11 cellular contexts compared by ENCODE assay signal in the genomic region with DNA sequence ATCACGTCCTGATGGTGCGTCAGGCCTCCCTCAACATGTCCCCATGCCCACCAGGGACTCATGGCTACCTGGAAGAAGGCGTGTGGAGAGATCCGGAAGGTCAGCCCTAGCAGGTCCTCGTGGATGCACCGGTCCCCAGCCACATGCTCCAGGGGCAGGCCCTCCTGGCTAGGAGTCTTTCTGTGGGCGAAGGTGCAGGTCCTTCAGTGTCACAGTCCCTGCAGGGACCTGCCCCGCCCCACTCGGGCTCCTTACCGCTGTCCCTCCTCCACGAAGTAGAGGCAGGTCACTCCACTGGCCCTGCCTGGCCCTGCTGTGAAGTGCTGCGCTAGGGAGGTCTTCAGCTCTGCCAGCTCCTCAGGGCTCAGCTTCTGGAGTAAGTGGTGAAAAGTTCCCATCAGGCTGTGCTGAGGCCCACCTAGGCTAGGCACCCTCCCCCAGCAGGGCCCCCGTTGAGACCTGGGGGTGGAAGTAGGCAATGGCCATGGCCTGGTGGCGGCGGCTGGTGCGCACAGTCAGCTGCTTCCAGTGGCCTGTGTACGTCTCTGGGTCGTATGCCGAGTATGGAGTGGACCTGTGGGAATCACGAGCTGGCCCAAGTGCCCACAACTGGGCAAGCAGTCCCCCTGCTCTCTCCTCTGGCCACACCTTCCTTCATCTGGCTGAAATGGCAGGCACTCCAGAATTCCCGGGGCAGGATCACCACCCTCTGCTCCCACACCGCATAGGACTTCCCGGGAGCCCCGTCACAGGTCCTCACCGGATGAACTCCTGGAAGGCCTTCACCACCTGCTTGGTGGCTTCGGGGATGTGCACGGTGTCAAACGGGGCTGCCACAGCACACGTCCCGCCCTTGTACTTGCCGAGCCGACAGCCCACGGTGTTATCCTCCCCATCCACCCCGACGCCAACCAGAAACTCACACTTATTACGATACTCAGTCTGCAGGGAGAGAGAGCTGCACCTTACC. TPM values are rescaled to one million over a fixed set of nuclear protein-coding genes. Genes with fewer than 3 reads are reported as not detected.
DNase-seq lines count a peak whose midpoint lies in the region; ATAC-seq, FAIRE-seq and TF ChIP-seq lines count a peak whose summit lies in the region.
"Had no signal": no experiment of that assay in that cellular context is flagged by ENCODE, and none has a peak within 500 bp of the region (broad histone marks: within the 10 kb centered on the region; RNA-seq: fewer than 3 reads in every experiment).

No MANE protein-coding gene starts in this region.

- peak in 1 of 5 donors; percentile 30 for DNase-seq in CD4-positive, alpha-beta memory T cell
- no peak for DNase-seq in GM12878 (ENCODE audit: low read depth, low spot score)
- DNase-seq in WERI-Rb-1 = no peak
- DNase-seq in hypothalamus (lab: John Stamatoyannopoulos, UW) = no peak
- DNase-seq in HTR-8/SVneo (ENCODE audit: insufficient read length, low spot score) = no peak
- DNase-seq: activated CD4-positive, alpha-beta T cell treated with anti-CD3 and anti-CD28 coated beads, Interleukin-2, amount 50 U/mL, for 48 hours; brain microvascular endothelial cell; NCI-H446 had no signal

- RAD21 ChIA-PET in GM12878 (lab: Charles Lee; ENCODE audit: unreplicated experiment) = no interaction called here

- H3K79me2 ChIP-seq in GM12878 (ENCODE audit: control insufficient read depth, insufficient read depth, low read length) = peaks cover 49% of the 10 kb centered on the region
- H3K79me2 ChIP-seq in neural cell (replicated peaks; ENCODE audit: insufficient read depth, low read length) = peaks cover 34% of the 10 kb centered on the region

- peaks cover 54% of the 10 kb centered on the region for H3K36me3 ChIP-seq in CD4-positive, alpha-beta memory T cell (ENCODE audit: insufficient read depth, low read length)
- H3K36me3 ChIP-seq in GM12878 (ENCODE audit: control insufficient read depth in 2 of 2, insufficient read depth in 2 of 2, low read length in 1 of 2) = peaks cover 33 to 42% of the 10 kb centered on the region in 2 experiments
- peaks cover 6% of the 10 kb centered on the region for H3K36me3 ChIP-seq in neural cell (ENCODE audit: insufficient read depth, low read length)
- H3K36me3 ChIP-seq in WERI-Rb-1 = peaks cover 89% of the 10 kb centered on the region

- no peaks in the 10 kb centered on the region for H3K27me3 Mint-ChIP-seq in CD4-positive, alpha-beta memory T cell
- H3K27me3 Mint-ChIP-seq in IgD-negative memory B cell = no peaks in the 10 kb centered on the region

- H3K27ac ChIP-seq in CD4-positive, alpha-beta memory T cell (ENCODE audit: low read depth, low read length) = peak overlapping the region; percentile 85
- H3K27ac ChIP-seq in GM12878 (ENCODE audit: control insufficient read depth, insufficient read depth) (no peak overlapping the region), neural cell (ENCODE audit: low read length) (no peak overlapping the region), WERI-Rb-1 (no peak overlapping the region)
- H3K27ac ChIP-seq: brain microvascular endothelial cell had no signal

- no peaks in the 10 kb centered on the region for H3F3A ChIP-seq in neural cell (ENCODE audit: insufficient read depth, low read length, poor library complexity, severe bottlenecking)

- in situ Hi-C loops in GM12878 (cut with MboI) = no loop called here

- no TSS peak for BruUV-seq in GM12878 (replicated peaks; lab: Mats Ljungman, UMichigan)

- SMC1A ChIA-PET in GM12878 (lab: Charles Lee; ENCODE audit: uncharacterized antibody, unreplicated experiment) = no interaction called here

- H4K20me1 ChIP-seq in GM12878 (ENCODE audit: control insufficient read depth, insufficient read depth) (0 out of 2 replicates have a peak, but pooled peaks cover 2% of the 10 kb centered on the region), neural cell (ENCODE audit: insufficient read depth) (no peaks in the 10 kb centered on the region)

- H3K9ac ChIP-seq in GM12878 (ENCODE audit: control insufficient read depth, insufficient read depth, low read length) = peak overlapping the region; percentile 91; the same call in 1 of the 2 replicates
- no peak overlapping the region for H3K9ac ChIP-seq in neural cell (ENCODE audit: low read length)

- H3K9me3 ChIP-seq in CD4-positive, alpha-beta memory T cell (ENCODE audit: control insufficient read depth in 1 of 2, low read length in 2 of 2) = no peaks in the 10 kb centered on the region
- H3K9me3 ChIP-seq in GM12878 (replicated peaks; ENCODE audit: control insufficient read depth, insufficient read depth, low read length) (no peaks in the 10 kb centered on the region), neural cell (ENCODE audit: low read length) (no peaks in the 10 kb centered on the region), WERI-Rb-1 (ENCODE audit: severe bottlenecking) (no peaks in the 10 kb centered on the region)

- no peak for TF ChIP-seq RAD21 in GM12878 (IDR thresholded peaks at IDR 0.05; ENCODE audit: insufficient read depth, low read depth, low read length)
- no peak for TF ChIP-seq RAD21 in neural cell (conservative IDR thresholded peaks at IDR 0.05)

- H3K4me3 ChIP-seq in CD4-positive, alpha-beta memory T cell (ENCODE audit: low read length in 2 of 2) = no peak overlapping the region
- H3K4me3 ChIP-seq in GM12878 (peak overlapping the region; percentile 83), neural cell (ENCODE audit: low read length) (no peak overlapping the region), WERI-Rb-1 (ENCODE audit: low read depth, low read length) (no peak overlapping the region)

- WGBS in GM12878 (ENCODE audit: insufficient coverage, insufficient replicate concordance, low lambda C conversion rate, missing lambda C conversion rate) = 96% methylated on average over 34 of the region's 36 CpGs

- CTCF ChIA-PET in CD4-positive, alpha-beta memory T cell (lab: Charles Lee; ENCODE audit: partially characterized antibody) = no interaction called here
- CTCF ChIA-PET in GM12878 (lab: Yijun Ruan, JAX) = no interaction called here

- TF ChIP-seq CTCF in GM12878 (IDR thresholded peaks at IDR 0.05 in 2 of 3, conservative IDR thresholded peaks at IDR 0.05 in 1 of 3; ENCODE audit: control insufficient read depth in 2 of 3, extremely low read depth in 1 of 3, insufficient read depth in 1 of 3, low read depth in 3 of 3, low read length in 3 of 3) (no peak), neural cell (IDR thresholded peaks at IDR 0.05; ENCODE audit: poor library complexity, severe bottlenecking) (no peak), WERI-Rb-1 (IDR thresholded peaks at IDR 0.05; ENCODE audit: low read depth, low read length) (no peak)

- H3K36me3 Mint-ChIP-seq in CD4-positive, alpha-beta memory T cell = peaks cover 7 to 53% of the 10 kb centered on the region in 2 donors
- H3K36me3 Mint-ChIP-seq in IgD-negative memory B cell = no peaks in the 10 kb centered on the region

- H3K9me2 ChIP-seq in neural cell (ENCODE audit: insufficient read depth, low read length) = no peaks in the 10 kb centered on the region

- POLR2A ChIA-PET in CD4-positive, alpha-beta memory T cell (lab: Charles Lee; ENCODE audit: partially characterized antibody) = interaction anchor here (1.5 kb wide), 1 partner anchor 173 kb away, joined by 5 read pairs; a partner anchor contains a TSS
- POLR2A ChIA-PET in GM12878 (lab: Charles Lee) = no interaction called here

- H3K4me1 Mint-ChIP-seq in CD4-positive, alpha-beta memory T cell = peaks cover 17 to 41% (median 27%) of the 10 kb centered on the region in 4 donors
- peaks cover 0 to 20% (median 16%) of the 10 kb centered on the region in 3 donors for H3K4me1 Mint-ChIP-seq in IgD-negative memory B cell

- H3K4me1 ChIP-seq in CD4-positive, alpha-beta memory T cell (ENCODE audit: insufficient read depth, low read length) = peaks cover 33% of the 10 kb centered on the region
- peaks cover 29% of the 10 kb centered on the region for H3K4me1 ChIP-seq in GM12878 (ENCODE audit: control insufficient read depth, insufficient read depth, low read length)

- H3K9me3 Mint-ChIP-seq in CD4-positive, alpha-beta memory T cell = no peaks in the 10 kb centered on the region
- H3K9me3 Mint-ChIP-seq in IgD-negative memory B cell = no peaks in the 10 kb centered on the region

- TF ChIP-seq EP300 in GM12878 (IDR thresholded peaks at IDR 0.05; ENCODE audit: borderline replicate concordance in 1 of 2, control insufficient read depth in 1 of 2, low read depth in 2 of 2, low read length in 2 of 2) = no peak
- no peak for TF ChIP-seq EP300 in neural cell (conservative IDR thresholded peaks at IDR 0.05; ENCODE audit: poor library complexity, severe bottlenecking)

- TF ChIP-seq POLR2A in GM12878 (IDR thresholded peaks at IDR 0.05; ENCODE audit: low read depth, low read length) = no peak; the same call in 1 of the 2 replicates

- H3K4me3 Mint-ChIP-seq in CD4-positive, alpha-beta memory T cell = peak overlapping the region in 7 of 8 donors; percentile 22 to 73 (median 67)
- peak overlapping the region in 3 of 4 donors; percentile 55 to 71 (median 63) for H3K4me3 Mint-ChIP-seq in IgD-negative memory B cell

- FAIRE-seq in GM12878 (lab: Jason Lieb, UNC) (no peak), HTR-8/SVneo (lab: Jason Lieb, UNC) (no peak)
- FAIRE-seq: GM18507 had no signal

- no peak for ATAC-seq in GM12878

- H3K4me2 ChIP-seq in GM12878 (ENCODE audit: control insufficient read depth, insufficient read depth) = no peak overlapping the region; the same call in 1 of the 2 replicates
- H3K4me2 ChIP-seq in neural cell (ENCODE audit: low read length) = no peak overlapping the region

- H3K27me3 ChIP-seq in CD4-positive, alpha-beta memory T cell (ENCODE audit: insufficient read depth, low read length) = no peaks in the 10 kb centered on the region
- H3K27me3 ChIP-seq in GM12878 (replicated peaks in 1 of 2; ENCODE audit: control insufficient read depth in 2 of 2, insufficient read depth in 2 of 2, low read length in 1 of 2) = no peaks in the 10 kb centered on the region
- H3K27me3 ChIP-seq in neural cell (ENCODE audit: insufficient read depth, low read depth, low read length) = no peaks in the 10 kb centered on the region
- no peaks in the 10 kb centered on the region for H3K27me3 ChIP-seq in WERI-Rb-1 (ENCODE audit: insufficient read depth, low read depth, severe bottlenecking)
- H3K27me3 ChIP-seq: brain microvascular endothelial cell had no signal

- H2AFZ ChIP-seq in GM12878 (ENCODE audit: control insufficient read depth, low read depth, low read length) (no peak overlapping the region), neural cell (ENCODE audit: low read depth, low read length) (no peak overlapping the region)

- H3K27ac Mint-ChIP-seq in CD4-positive, alpha-beta memory T cell = peak overlapping the region in 6 of 7 donors; percentile 66 to 92 (median 79)
- H3K27ac Mint-ChIP-seq in IgD-negative memory B cell = peak overlapping the region in 1 of 3 donors; percentile 53

- intact Hi-C loops in CD4-positive, alpha-beta memory T cell (cut with micrococcal nuclease) = no loop called here
- intact Hi-C loops in GM12878 (cut with micrococcal nuclease; ENCODE audit: unreplicated experiment) = loop anchor here (5.0 kb wide), 1 partner anchor 142 kb away; no protein-coding TSS in a partner anchor

RNA-seq across cellular contexts. Expression of a gene that starts 1.1 kb away (rescaled TPM):
- 10 to 100 TPM; 61.9 to 67.9 TPM for total RNA-seq in CD4-positive, alpha-beta memory T cell
- 100 to 1,000 TPM in 1 of 2 donors, 10 to 100 TPM in 1; 87.0 to 111 TPM for polyA plus RNA-seq in CD4-positive, alpha-beta memory T cell
- polyA plus RNA-seq in IgD-negative memory B cell (110 TPM), GM12878 (2011; rRNA removed) (207 and 270 TPM in 2 replicates), GM12878 (2014; fragmentation: Illumina TruSeq; extraction: Trizol) (301 and 393 TPM in 2 replicates), GM12878 (2014; fragmentation: Nextera tagmentation; extraction: Ambion mirVana) (100 to 1,000 TPM in 1 of 2 experiments, 10 to 100 TPM in 1; 55.3 to 137 TPM), GM12878 (2014; rRNA removed) (512 and 514 TPM in 2 replicates), GM12878 (2016; fragmentation: Nextera tagmentation; extraction: Ambion mirVana) (100 to 1,000 TPM; 800 to 808 TPM), neural cell (341 and 360 TPM in 2 replicates)
- total RNA-seq in GM12878 (2013; cell fraction: nucleolus; rRNA removed) = 74.7 and 76.8 TPM in 2 replicates
- total RNA-seq in GM12878 (2014; rRNA removed) (415 and 441 TPM in 2 replicates), GM12878 (2014; rRNA removed; fragmentation: Illumina TruSeq; extraction: Trizol) (365 and 396 TPM in 2 replicates), GM12878 (2021) (378 and 379 TPM in 2 replicates)
- polyA plus RNA-seq in GM12878 (2011; ENCODE audit: low read depth) = 113 TPM
- polyA plus RNA-seq in GM12878 (2011; cell fraction: cytosol; rRNA removed) = 417 and 421 TPM in 2 replicates
- 245 and 344 TPM in 2 replicates for polyA plus RNA-seq in GM12878 (2011; cell fraction: nucleus; rRNA removed)
- 160 and 180 TPM in 2 replicates for polyA plus RNA-seq in GM12878 (2012)
- 168 and 187 TPM in 2 replicates for polyA minus RNA-seq in GM12878 (2011; rRNA and poly(A)+ RNA removed)
- polyA minus RNA-seq in GM12878 (2011; cell fraction: cytosol; rRNA and poly(A)+ RNA removed) = 103 and 116 TPM in 2 replicates
- polyA minus RNA-seq in GM12878 (2011; cell fraction: nucleus; rRNA and poly(A)+ RNA removed) = 36.8 and 71.0 TPM in 2 replicates
- 159 and 183 TPM in 2 replicates for polyA minus RNA-seq in neural cell

RNA-seq across cellular contexts. Expression of a gene that starts 2.2 kb away (rescaled TPM):
- 100 to 1,000 TPM; 110 to 126 TPM for total RNA-seq in CD4-positive, alpha-beta memory T cell
- polyA plus RNA-seq in CD4-positive, alpha-beta memory T cell = 10 to 100 TPM; 28.0 to 37.5 TPM
- polyA plus RNA-seq in IgD-negative memory B cell (33.7 TPM), GM12878 (2011; rRNA removed) (12.5 and 22.9 TPM in 2 replicates), GM12878 (2014; fragmentation: Illumina TruSeq; extraction: Trizol) (10.6 and 30.7 TPM in 2 replicates), GM12878 (2014; fragmentation: Nextera tagmentation; extraction: Ambion mirVana) (1 to 10 TPM in 1 of 2 experiments, under 1 TPM in 1; 0.29 to 4.8 TPM), GM12878 (2014; rRNA removed) (97.0 and 114 TPM in 2 replicates), GM12878 (2016; fragmentation: Nextera tagmentation; extraction: Ambion mirVana) (10 to 100 TPM; 71.7 to 87.3 TPM), neural cell (96.7 and 103 TPM in 2 replicates)
- total RNA-seq in GM12878 (2013; cell fraction: nucleolus; rRNA removed) = 84.7 and 99.7 TPM in 2 replicates
- total RNA-seq in GM12878 (2014; rRNA removed) (81.0 and 88.7 TPM in 2 replicates), GM12878 (2014; rRNA removed; fragmentation: Illumina TruSeq; extraction: Trizol) (38.3 and 44.1 TPM in 2 replicates), GM12878 (2021) (81.2 and 94.6 TPM in 2 replicates)
- 49.3 TPM for polyA plus RNA-seq in GM12878 (2011; ENCODE audit: low read depth)
- 36.7 and 60.9 TPM in 2 replicates for polyA plus RNA-seq in GM12878 (2011; cell fraction: cytosol; rRNA removed)
- polyA plus RNA-seq in GM12878 (2011; cell fraction: nucleus; rRNA removed) = 293 and 316 TPM in 2 replicates
- 56.3 and 73.5 TPM in 2 replicates for polyA plus RNA-seq in GM12878 (2012)
- 28.7 and 53.2 TPM in 2 replicates for polyA minus RNA-seq in GM12878 (2011; rRNA and poly(A)+ RNA removed)
- polyA minus RNA-seq in GM12878 (2011; cell fraction: cytosol; rRNA and poly(A)+ RNA removed) = 24.7 and 24.9 TPM in 2 replicates
- 62.1 and 105 TPM in 2 replicates for polyA minus RNA-seq in GM12878 (2011; cell fraction: nucleus; rRNA and poly(A)+ RNA removed)
- polyA minus RNA-seq in neural cell = 39.4 and 42.6 TPM in 2 replicates

RNA-seq across cellular contexts. Expression of a gene that starts 16.8 kb away (rescaled TPM):
- total RNA-seq in CD4-positive, alpha-beta memory T cell = 10 to 100 TPM; 80.0 to 81.7 TPM
- 1 to 10 TPM; 1.0 to 7.0 TPM for polyA plus RNA-seq in CD4-positive, alpha-beta memory T cell
- polyA plus RNA-seq in IgD-negative memory B cell (4.2 TPM), GM12878 (2011; rRNA removed) (4.2 and 6.7 TPM in 2 replicates), GM12878 (2014; fragmentation: Illumina TruSeq; extraction: Trizol) (4.5 and 9.4 TPM in 2 replicates), GM12878 (2014; fragmentation: Nextera tagmentation; extraction: Ambion mirVana) (under 1 TPM; 0.03 to 0.13 TPM), GM12878 (2014; rRNA removed) (42.4 and 48.7 TPM in 2 replicates), GM12878 (2016; fragmentation: Nextera tagmentation; extraction: Ambion mirVana) (1 to 10 TPM; 2.2 to 2.6 TPM), neural cell (4.5 and 11.4 TPM in 2 replicates)
- 17.6 and 19.0 TPM in 2 replicates for total RNA-seq in GM12878 (2013; cell fraction: nucleolus; rRNA removed)
- total RNA-seq in GM12878 (2014; rRNA removed) (8.8 and 11.7 TPM in 2 replicates), GM12878 (2014; rRNA removed; fragmentation: Illumina TruSeq; extraction: Trizol) (3.9 and 4.7 TPM in 2 replicates), GM12878 (2021) (42.1 and 46.3 TPM in 2 replicates)
- 4.9 TPM for polyA plus RNA-seq in GM12878 (2011; ENCODE audit: low read depth)
- 10.4 and 14.3 TPM in 2 replicates for polyA plus RNA-seq in GM12878 (2011; cell fraction: cytosol; rRNA removed)
- polyA plus RNA-seq in GM12878 (2011; cell fraction: nucleus; rRNA removed) = 150 and 193 TPM in 2 replicates
- 18.1 and 18.5 TPM in 2 replicates for polyA plus RNA-seq in GM12878 (2012)
- 3.5 and 8.1 TPM in 2 replicates for polyA minus RNA-seq in GM12878 (2011; rRNA and poly(A)+ RNA removed)
- polyA minus RNA-seq in GM12878 (2011; cell fraction: cytosol; rRNA and poly(A)+ RNA removed) = 4.3 and 6.0 TPM in 2 replicates
- 8.5 and 10.9 TPM in 2 replicates for polyA minus RNA-seq in GM12878 (2011; cell fraction: nucleus; rRNA and poly(A)+ RNA removed)
- 5.6 and 7.3 TPM in 2 replicates for polyA minus RNA-seq in neural cell

RNA-seq across cellular contexts. Expression of a gene that starts 34.8 kb away (rescaled TPM):
- 10 to 100 TPM; 47.6 to 48.2 TPM for total RNA-seq in CD4-positive, alpha-beta memory T cell
- 1 to 10 TPM; 2.2 to 5.1 TPM for polyA plus RNA-seq in CD4-positive, alpha-beta memory T cell
- polyA plus RNA-seq in IgD-negative memory B cell = 4.8 TPM
- 62.1 and 88.0 TPM in 2 replicates for total RNA-seq in GM12878 (2013; cell fraction: nucleolus; rRNA removed)
- 24.1 and 28.5 TPM in 2 replicates for total RNA-seq in GM12878 (2014; rRNA removed)
- 15.4 and 17.3 TPM in 2 replicates for total RNA-seq in GM12878 (2014; rRNA removed; fragmentation: Illumina TruSeq; extraction: Trizol)
- total RNA-seq in GM12878 (2021) = 33.0 and 35.1 TPM in 2 replicates
- 10.6 TPM for polyA plus RNA-seq in GM12878 (2011; ENCODE audit: low read depth)
- polyA plus RNA-seq in GM12878 (2011; rRNA removed) = 15.0 and 17.1 TPM in 2 replicates
- polyA plus RNA-seq in GM12878 (2011; cell fraction: cytosol; rRNA removed) = 18.7 and 20.5 TPM in 2 replicates
- polyA plus RNA-seq in GM12878 (2011; cell fraction: nucleus; rRNA removed) = 96.6 and 126 TPM in 2 replicates
- 13.6 and 18.8 TPM in 2 replicates for polyA plus RNA-seq in GM12878 (2012)
- 14.1 and 17.9 TPM in 2 replicates for polyA plus RNA-seq in GM12878 (2014; fragmentation: Illumina TruSeq; extraction: Trizol)
- polyA plus RNA-seq in GM12878 (2014; fragmentation: Nextera tagmentation; extraction: Ambion mirVana) = 1 to 10 TPM; 1.2 to 2.5 TPM
- 27.8 and 29.7 TPM in 2 replicates for polyA plus RNA-seq in GM12878 (2014; rRNA removed)
- polyA plus RNA-seq in GM12878 (2016; fragmentation: Nextera tagmentation; extraction: Ambion mirVana) = 10 to 100 TPM; 12.9 to 16.9 TPM
- 18.9 and 21.9 TPM in 2 replicates for polyA minus RNA-seq in GM12878 (2011; rRNA and poly(A)+ RNA removed)
- polyA minus RNA-seq in GM12878 (2011; cell fraction: cytosol; rRNA and poly(A)+ RNA removed) = 7.9 and 8.5 TPM in 2 replicates
- 18.7 and 34.8 TPM in 2 replicates for polyA minus RNA-seq in GM12878 (2011; cell fraction: nucleus; rRNA and poly(A)+ RNA removed)
- 48.9 and 52.3 TPM in 2 replicates for polyA plus RNA-seq in neural cell
- 37.2 and 37.7 TPM in 2 replicates for polyA minus RNA-seq in neural cell

RNA-seq across cellular contexts. Expression of a gene that starts 36.1 kb away (rescaled TPM):
- total RNA-seq in CD4-positive, alpha-beta memory T cell = not detected
- polyA plus RNA-seq in CD4-positive, alpha-beta memory T cell = not detected
- polyA plus RNA-seq in IgD-negative memory B cell (not detected), GM12878 (2011; rRNA removed) (not detected in 2 replicates), GM12878 (2014; fragmentation: Illumina TruSeq; extraction: Trizol) (not detected in 2 replicates), GM12878 (2014; fragmentation: Nextera tagmentation; extraction: Ambion mirVana) (not detected), GM12878 (2014; rRNA removed) (not detected in 2 replicates), GM12878 (2016; fragmentation: Nextera tagmentation; extraction: Ambion mirVana) (not detected), neural cell (not detected in 2 replicates)
- not detected in 2 replicates for total RNA-seq in GM12878 (2013; cell fraction: nucleolus; rRNA removed)
- total RNA-seq in GM12878 (2014; rRNA removed) (not detected in 2 replicates), GM12878 (2014; rRNA removed; fragmentation: Illumina TruSeq; extraction: Trizol) (not detected in 2 replicates), GM12878 (2021) (not detected in 2 replicates)
- 0.18 TPM for polyA plus RNA-seq in GM12878 (2011; ENCODE audit: low read depth)
- not detected in 2 replicates for polyA plus RNA-seq in GM12878 (2011; cell fraction: cytosol; rRNA removed)
- polyA plus RNA-seq in GM12878 (2011; cell fraction: nucleus; rRNA removed) = not detected in 2 replicates
- polyA plus RNA-seq in GM12878 (2012) = 0.10 TPM in 1 of 2 replicates, not detected in the other
- polyA minus RNA-seq in GM12878 (2011; rRNA and poly(A)+ RNA removed) = not detected in 2 replicates
- not detected in 2 replicates for polyA minus RNA-seq in GM12878 (2011; cell fraction: cytosol; rRNA and poly(A)+ RNA removed)
- not detected in 2 replicates for polyA minus RNA-seq in GM12878 (2011; cell fraction: nucleus; rRNA and poly(A)+ RNA removed)
- polyA minus RNA-seq in neural cell = not detected in 2 replicates
